Comparison of ENCODE assay signal across 18 cellular contexts in genomic region chr4:112102875-112103370, GRCh38. TPM values are rescaled to one million over a fixed set of nuclear protein-coding genes. Genes with fewer than 3 reads are reported as not detected.
DNase-seq lines count a peak whose midpoint lies in the region; ATAC-seq, FAIRE-seq and TF ChIP-seq lines count a peak whose summit lies in the region.
"Had no signal": no experiment of that assay in that cellular context is flagged by ENCODE, and none has a peak within 500 bp of the region (broad histone marks: within the 10 kb centered on the region; RNA-seq: fewer than 3 reads in every experiment).

No MANE protein-coding gene starts in this region.

- H3K4me2 ChIP-seq in GM23248 (ENCODE audit: unreplicated experiment) (no peak overlapping the region), HCT116 (ENCODE audit: low read length) (no peak overlapping the region), endothelial cell of umbilical vein (ENCODE audit: insufficient read depth, low read length) (peak overlapping the region; percentile 22), osteoblast (ENCODE audit: insufficient read depth, low read length) (no peak overlapping the region)

- H3K4me3 ChIP-seq in GM23248 (no peak overlapping the region), HCT116 (replicated peaks in 1 of 2; ENCODE audit: low read depth in 1 of 2, low read length in 2 of 2) (no peak overlapping the region), endothelial cell of umbilical vein (replicated peaks in 1 of 3; ENCODE audit: insufficient read depth in 1 of 3, low read depth in 1 of 3, low read length in 3 of 3) (no peak overlapping the region), osteoblast (ENCODE audit: insufficient read depth, low read length) (no peak overlapping the region), mucosa of descending colon (no peak overlapping the region)
- H3K4me3 ChIP-seq in CD8-positive, alpha-beta memory T cell (ENCODE audit: low read length) = no peak overlapping the region
- H3K4me3 ChIP-seq: HAP-1 had no signal

- no peaks in the 10 kb centered on the region for H3K4me1 ChIP-seq in GM23248 (ENCODE audit: insufficient read depth)
- no peaks in the 10 kb centered on the region; a peak in 1 of 4 replicates for H3K4me1 ChIP-seq in HCT116 (ENCODE audit: control insufficient read depth in 1 of 2, insufficient read depth in 2 of 2, low read length in 2 of 2)
- peaks cover 10% of the 10 kb centered on the region for H3K4me1 ChIP-seq in endothelial cell of umbilical vein (ENCODE audit: control insufficient read depth, extremely low read depth, insufficient read depth, low read length)
- H3K4me1 ChIP-seq in osteoblast (ENCODE audit: insufficient read depth, low read length) = no peaks in the 10 kb centered on the region
- no peaks in the 10 kb centered on the region for H3K4me1 ChIP-seq in mucosa of descending colon (ENCODE audit: low read depth)
- H3K4me1 ChIP-seq in CD8-positive, alpha-beta memory T cell (ENCODE audit: insufficient read depth, low read length) = no peaks in the 10 kb centered on the region
- H3K4me1 ChIP-seq: BE2C, Caco-2, HAP-1 had no signal

- no peak for TF ChIP-seq RAD21 in HCT116 (IDR thresholded peaks at IDR 0.05; ENCODE audit: low read depth)

- in situ Hi-C loops in GM23248 (cut with MboI) = loop anchor here (10.0 to 25.0 kb wide), 2 partner anchors 132 to 509 kb away; partner anchors contain the start of gene AP1AR

- H3K4me3 Mint-ChIP-seq in immature natural killer cell = no peak overlapping the region
- H3K4me3 Mint-ChIP-seq in CD8-positive, alpha-beta memory T cell = no peak overlapping the region
- H3K4me3 Mint-ChIP-seq: CD4-positive, CD25-positive, alpha-beta regulatory T cell; IgD-negative memory B cell had no signal

- H3K9me2 ChIP-seq in GM23248 (ENCODE audit: insufficient read depth) = no peaks in the 10 kb centered on the region
- no peaks in the 10 kb centered on the region for H3K9me2 ChIP-seq in HCT116 (ENCODE audit: insufficient read depth)

- H3K9me3 ChIP-seq in GM23248 (ENCODE audit: low read depth) (no peaks in the 10 kb centered on the region), HCT116 (ENCODE audit: control insufficient read depth in 1 of 2, insufficient read depth in 1 of 2, low read depth in 1 of 2, low read length in 2 of 2) (no peaks in the 10 kb centered on the region), endothelial cell of umbilical vein (replicated peaks; ENCODE audit: control insufficient read depth, insufficient read depth, low read length) (no peaks in the 10 kb centered on the region), osteoblast (ENCODE audit: low read depth, low read length) (no peaks in the 10 kb centered on the region), mucosa of descending colon (no peaks in the 10 kb centered on the region)
- no peaks in the 10 kb centered on the region for H3K9me3 ChIP-seq in CD8-positive, alpha-beta memory T cell (ENCODE audit: low read length)
- H3K9me3 ChIP-seq: BE2C, Caco-2, HAP-1 had no signal

- H4K20me1 ChIP-seq in GM23248 (ENCODE audit: insufficient read depth) (no peaks in the 10 kb centered on the region), HCT116 (ENCODE audit: insufficient read depth) (no peaks in the 10 kb centered on the region), endothelial cell of umbilical vein (replicated peaks; ENCODE audit: control insufficient read depth, extremely low read depth, insufficient read depth, low read length) (no peaks in the 10 kb centered on the region), osteoblast (ENCODE audit: insufficient read depth, low read length) (no peaks in the 10 kb centered on the region)

- FAIRE-seq in endothelial cell of umbilical vein (lab: Jason Lieb, UNC) = no peak
- FAIRE-seq: A204.1, D721Med, G401.6 had no signal

- TF ChIP-seq POLR2A in HCT116 (IDR thresholded peaks at IDR 0.05; ENCODE audit: borderline replicate concordance, extremely low read depth, insufficient read depth, insufficient read length) (no peak), endothelial cell of umbilical vein (IDR thresholded peaks at IDR 0.05; ENCODE audit: low read depth, low read length) (no peak)

- intact Hi-C loops in HCT116 (cut with micrococcal nuclease) = loop anchor here (10.0 kb wide), 1 partner anchor 502 kb away; no protein-coding TSS in a partner anchor
- intact Hi-C loops in endothelial cell of umbilical vein (cut with micrococcal nuclease) = no loop called here
- intact Hi-C loops in mucosa of descending colon (cut with DNase I, micrococcal nuclease) = loop anchor here in 1 of 2 donors (10.0 kb wide), 1 partner anchor 132 kb away; the partner anchor contains the start of gene AP1AR

- H2AFZ ChIP-seq in GM23248 = peak overlapping the region; percentile 55; the same call in 1 of the 2 replicates
- H2AFZ ChIP-seq in HCT116 (ENCODE audit: low read depth, low read length, poor library complexity, severe bottlenecking) = peak overlapping the region; percentile 48
- H2AFZ ChIP-seq in endothelial cell of umbilical vein (ENCODE audit: low read depth, low read length) = peak overlapping the region; percentile 62
- H2AFZ ChIP-seq in osteoblast (ENCODE audit: low read length) = peak overlapping the region; percentile 80

- POLR2A ChIA-PET in HCT116 (lab: Charles Lee) (no interaction called here), endothelial cell of umbilical vein (lab: Charles Lee) (no interaction called here)
- POLR2A ChIA-PET in CD8-positive, alpha-beta memory T cell (lab: Charles Lee) = no interaction called here

- TF ChIP-seq CTCF in HCT116 (IDR thresholded peaks at IDR 0.05 in 2 of 3, conservative IDR thresholded peaks at IDR 0.05 in 1 of 3; ENCODE audit: borderline replicate concordance in 1 of 3, insufficient read depth in 1 of 3, low read depth in 2 of 3, low read length in 2 of 3) = no peak
- no peak for TF ChIP-seq CTCF in endothelial cell of umbilical vein (IDR thresholded peaks at IDR 0.05; ENCODE audit: extremely low read depth in 1 of 2, insufficient read depth in 1 of 2, low read depth in 1 of 2, low read length in 2 of 2)
- no peak for TF ChIP-seq CTCF in osteoblast (IDR thresholded peaks at IDR 0.05; ENCODE audit: extremely low read depth, low read depth, low read length)
- no peak for TF ChIP-seq CTCF in mucosa of descending colon (IDR thresholded peaks at IDR 0.05)

- RAD21 ChIA-PET in HCT116 (lab: Charles Lee; ENCODE audit: low non-redundant PET in 1 of 2, low total read pairs in 2 of 2, uncharacterized antibody in 2 of 2, unreplicated experiment in 2 of 2) = interaction anchor here in 1 of 2 experiments (0.6 kb wide), 1 partner anchor 23 kb away, joined by 3 read pairs; no protein-coding TSS in a partner anchor

- dilution Hi-C loops in endothelial cell of umbilical vein (cut with MboI; ENCODE audit: extremely low pct_ligation_motif_present, low sequenced_read_pairs) = no loop called here

- no peak overlapping the region for H3K27ac Mint-ChIP-seq in immature natural killer cell
- no peak overlapping the region for H3K27ac Mint-ChIP-seq in CD8-positive, alpha-beta memory T cell
- H3K27ac Mint-ChIP-seq: IgD-negative memory B cell had no signal

- H3K9ac ChIP-seq in GM23248 (no peak overlapping the region), HCT116 (ENCODE audit: low read length) (no peak overlapping the region), endothelial cell of umbilical vein (replicated peaks; ENCODE audit: extremely low read depth, insufficient read depth, low read length) (no peak overlapping the region)

- H3K9me1 ChIP-seq in endothelial cell of umbilical vein (replicated peaks; ENCODE audit: control insufficient read depth, extremely low read depth, insufficient read depth, low read length) = no peaks in the 10 kb centered on the region

- H3K36me3 ChIP-seq in GM23248 (ENCODE audit: low read depth) (no peaks in the 10 kb centered on the region), HCT116 (ENCODE audit: control insufficient read depth in 1 of 2, insufficient read depth in 2 of 2, low read length in 2 of 2) (no peaks in the 10 kb centered on the region), endothelial cell of umbilical vein (ENCODE audit: control insufficient read depth in 2 of 2, extremely low read depth in 1 of 2, insufficient read depth in 2 of 2, low read length in 2 of 2) (no peaks in the 10 kb centered on the region), osteoblast (ENCODE audit: insufficient read depth, low read length) (no peaks in the 10 kb centered on the region), mucosa of descending colon (ENCODE audit: low read depth) (no peaks in the 10 kb centered on the region)
- H3K36me3 ChIP-seq in CD8-positive, alpha-beta memory T cell (ENCODE audit: insufficient read depth, low read length) = no peaks in the 10 kb centered on the region
- H3K36me3 ChIP-seq: BE2C, HAP-1 had no signal

- H3K4me1 Mint-ChIP-seq in immature natural killer cell = no peaks in the 10 kb centered on the region
- H3K4me1 Mint-ChIP-seq in CD8-positive, alpha-beta memory T cell = no peaks in the 10 kb centered on the region

- CTCF ChIA-PET in HCT116 (lab: Charles Lee) = interaction anchor here (1.0 kb wide), 1 partner anchor 164 kb away, joined by 3 read pairs; no protein-coding TSS in a partner anchor
- CTCF ChIA-PET in endothelial cell of umbilical vein (lab: Charles Lee) = interaction anchor here (0.6 to 7.9 kb wide), 5 partner anchors 38 to 132 kb away, joined by 3 to 191 read pairs (median 4); partner anchors contain the start of gene AP1AR
- CTCF ChIA-PET in CD8-positive, alpha-beta memory T cell (lab: Charles Lee) = interaction anchor here (1.1 kb wide), 1 partner anchor 501 kb away, joined by 4 read pairs; no protein-coding TSS in a partner anchor

- no peaks in the 10 kb centered on the region for H3K9me3 Mint-ChIP-seq in immature natural killer cell
- H3K9me3 Mint-ChIP-seq in CD8-positive, alpha-beta memory T cell = no peaks in the 10 kb centered on the region
- H3K9me3 Mint-ChIP-seq: CD4-positive, CD25-positive, alpha-beta regulatory T cell; IgD-negative memory B cell had no signal

- H3K27me3 ChIP-seq in GM23248 (replicated peaks; ENCODE audit: insufficient read depth) = no peaks in the 10 kb centered on the region
- H3K27me3 ChIP-seq in HCT116 (ENCODE audit: insufficient read depth, low read length) = no peaks in the 10 kb centered on the region
- H3K27me3 ChIP-seq in endothelial cell of umbilical vein (ENCODE audit: control insufficient read depth in 2 of 2, insufficient read depth in 2 of 2, low read length in 2 of 2) = no peaks in the 10 kb centered on the region
- H3K27me3 ChIP-seq in osteoblast (ENCODE audit: insufficient read depth, low read length) = no peaks in the 10 kb centered on the region
- H3K27me3 ChIP-seq in CD8-positive, alpha-beta memory T cell (ENCODE audit: insufficient read depth, low read length, poor library complexity, severe bottlenecking) = no peaks in the 10 kb centered on the region
- H3K27me3 ChIP-seq: BE2C had no signal

- no peaks in the 10 kb centered on the region for H3F3A ChIP-seq in GM23248 (ENCODE audit: insufficient read depth)

- H3K27ac ChIP-seq in GM23248 (no peak overlapping the region), HCT116 (ENCODE audit: low read depth, low read length) (no peak overlapping the region), endothelial cell of umbilical vein (ENCODE audit: insufficient read depth, low read depth, low read length) (no peak overlapping the region), osteoblast (ENCODE audit: low read depth, low read length) (no peak overlapping the region)
- H3K27ac ChIP-seq in CD8-positive, alpha-beta memory T cell (ENCODE audit: low read depth, low read length) = no peak overlapping the region
- H3K27ac ChIP-seq: HL-60 had no signal

- DNase-seq in GM23248 (no peak), HCT116 (ENCODE audit: low read depth, low spot score) (no peak), endothelial cell of umbilical vein (ENCODE audit: low read depth, low spot score) (peak; percentile 19), osteoblast (ENCODE audit: insufficient read length, low spot score, missing footprints) (no peak), immature natural killer cell (no peak), mucosa of descending colon (no peak)
- DNase-seq in CD8-positive, alpha-beta memory T cell = no peak
- DNase-seq: ACHN; BE2C; C1 segment of cervical spinal cord; Caco-2; CD4-positive, CD25-positive, alpha-beta regulatory T cell had no signal

- WGBS in GM23248 (ENCODE audit: low coverage in 1 of 2, low lambda C conversion rate in 2 of 2, missing lambda C conversion rate in 2 of 2), 2 experiments = 59 to 62% methylated on average over 6 of the region's 6 CpGs

- no peaks in the 10 kb centered on the region for H3K36me3 Mint-ChIP-seq in immature natural killer cell
- no peaks in the 10 kb centered on the region for H3K36me3 Mint-ChIP-seq in CD8-positive, alpha-beta memory T cell
- H3K36me3 Mint-ChIP-seq: CD4-positive, CD25-positive, alpha-beta regulatory T cell; IgD-negative memory B cell had no signal

- H3K79me2 ChIP-seq in GM23248 (ENCODE audit: insufficient read depth) (no peaks in the 10 kb centered on the region), HCT116 (ENCODE audit: insufficient read depth, low read length) (no peaks in the 10 kb centered on the region), endothelial cell of umbilical vein (ENCODE audit: control insufficient read depth, insufficient read depth, low read length) (no peaks in the 10 kb centered on the region), osteoblast (ENCODE audit: insufficient read depth, low read length) (no peaks in the 10 kb centered on the region)

- ATAC-seq in HCT116 (no peak), mucosa of descending colon (no peak)

- peaks cover 0 to 4% (median 0%) of the 10 kb centered on the region in 3 donors for H3K27me3 Mint-ChIP-seq in immature natural killer cell (ENCODE audit: low read depth in 3 of 3)
- peaks cover 0 to 4% of the 10 kb centered on the region in 2 donors for H3K27me3 Mint-ChIP-seq in CD8-positive, alpha-beta memory T cell
- H3K27me3 Mint-ChIP-seq: IgD-negative memory B cell had no signal

- BruUV-seq in HCT116 (replicated peaks; lab: Mats Ljungman, UMichigan) = no TSS peak
- no TSS peak for BruUV-seq in endothelial cell of umbilical vein (replicated peaks; lab: Mats Ljungman, UMichigan)

RNA-seq across cellular contexts. Expression of gene FAM241A, which starts 42.3 kb away (rescaled TPM):
- total RNA-seq in GM23248 (2014; rRNA removed; shearing (Covaris generic)) = 4.2 and 5.2 TPM in 2 replicates
- polyA plus RNA-seq in GM23248 (2016; fragmentation: Nextera tagmentation; extraction: Ambion mirVana) = 6.1 and 6.2 TPM in 2 replicates
- 4.5 TPM for total RNA-seq in HCT116 (2021; ENCODE audit: unreplicated experiment)
- polyA plus RNA-seq in HCT116 (2012) = 1.6 and 2.3 TPM in 2 replicates
- 8.3 and 9.1 TPM in 2 replicates for total RNA-seq in endothelial cell of umbilical vein
- polyA plus RNA-seq in endothelial cell of umbilical vein = 2.1 and 3.2 TPM in 2 replicates
- 4.4 and 4.6 TPM in 2 replicates for polyA plus RNA-seq in endothelial cell of umbilical vein (2011; cell fraction: cytosol; rRNA removed)
- polyA plus RNA-seq in endothelial cell of umbilical vein (2011; cell fraction: nucleus; rRNA removed) = 3.0 and 5.0 TPM in 2 replicates
- 3.7 and 6.7 TPM in 2 replicates for polyA plus RNA-seq in endothelial cell of umbilical vein (2012)
- polyA minus RNA-seq in endothelial cell of umbilical vein = 2.7 and 3.7 TPM in 2 replicates
- 1.1 TPM for polyA minus RNA-seq in endothelial cell of umbilical vein (2011; cell fraction: cytosol; rRNA and poly(A)+ RNA removed)
- 5.9 and 8.6 TPM in 2 replicates for polyA minus RNA-seq in endothelial cell of umbilical vein (2011; cell fraction: nucleus; rRNA and poly(A)+ RNA removed)
- total RNA-seq in osteoblast = 2.1 and 2.2 TPM in 2 replicates
- polyA plus RNA-seq in immature natural killer cell = 1 to 10 TPM in 1 of 3 donors, under 1 TPM in 2; 0.67 to 1.4 (median 0.71) TPM
- 1 to 10 TPM in 2 of 3 donors, under 1 TPM in 1; 0.75 to 2.1 (median 1.8) TPM for total RNA-seq in mucosa of descending colon
- total RNA-seq in CD8-positive, alpha-beta memory T cell = 1 to 10 TPM; 7.4 to 7.8 TPM
- polyA plus RNA-seq in CD8-positive, alpha-beta memory T cell = 1.4 TPM
